8 cellular contexts compared by ENCODE assay signal in genomic region chr5:38551020-38552017, GRCh38. TPM values are rescaled to one million over a fixed set of nuclear protein-coding genes. Genes with fewer than 3 reads are reported as not detected.
DNase-seq lines count a peak whose midpoint lies in the region; ATAC-seq and TF ChIP-seq lines count a peak whose summit lies in the region.

No MANE protein-coding gene starts in this region.

- no peak overlapping the region for H3K14ac ChIP-seq in IMR-90 (replicated peaks; ENCODE audit: low read depth, low read length)

- CTCF ChIA-PET in IMR-90 (lab: Yijun Ruan, JAX): interaction anchor here (0.6 to 1.7 kb wide), 11 partner anchors 14 to 263 kb away, joined by 3 to 18 read pairs (median 3); no protein-coding TSS in a partner anchor

- H3K4me3 ChIP-seq in IMR-90 (ENCODE audit: insufficient read depth, low read depth, low read length) (no peak overlapping the region), SK-N-MC (peak overlapping the region; percentile 24; the same call in 1 of the 2 replicates), stomach (peak overlapping the region in 1 of 4 donors; percentile 28)

- H2BK15ac ChIP-seq in IMR-90 (ENCODE audit: low read depth, low read length): 0 out of 3 replicates have a peak overlapping the region, but pooled peaks have one; percentile 22

- H4K5ac ChIP-seq in IMR-90 (ENCODE audit: low read depth, low read length): no peak overlapping the region

- peaks cover 7% of the 10 kb centered on the region for H4K20me1 ChIP-seq in IMR-90 (ENCODE audit: insufficient read depth, low read length)

- no peaks in the 10 kb centered on the region for H3K36me3 ChIP-seq in IMR-90 (ENCODE audit: control insufficient read depth, insufficient read depth, low read length)
- H3K36me3 ChIP-seq in SK-N-MC (ENCODE audit: insufficient read depth, low read length): no peaks in the 10 kb centered on the region
- H3K36me3 ChIP-seq in stomach: no peaks in the 10 kb centered on the region

- no peak for TF ChIP-seq EP300 in stomach (IDR thresholded peaks at IDR 0.05)

- peaks cover 4% of the 10 kb centered on the region; the same call in 1 of the 2 replicates for H3K9me1 ChIP-seq in IMR-90 (ENCODE audit: insufficient read depth, low read length)

- H3K9ac ChIP-seq in IMR-90 (ENCODE audit: low read depth, low read length): no peak overlapping the region
- H3K9ac ChIP-seq in SK-N-MC (ENCODE audit: insufficient read length): no peak overlapping the region

- 70% methylated on average over 5 of the region's 10 CpGs; no CpG with 5 or more reads in 1 of the 2 experiments for WGBS in IMR-90 (ENCODE audit: extremely low coverage in 2 of 2, insufficient read length in 1 of 2), 2 experiments
- 59 to 66% (median 62%) methylated on average over 10 of the region's 10 CpGs for WGBS in stomach, 5 donors

- H2AFZ ChIP-seq in IMR-90 (replicated peaks; ENCODE audit: low read length, poor library complexity): no peak overlapping the region

- no peak overlapping the region for H3K4ac ChIP-seq in IMR-90 (ENCODE audit: low read depth, low read length)

- 0 out of 2 replicates have a peak, but pooled peaks have one; percentile 25 for ATAC-seq in IMR-90 (ENCODE audit: low read depth)

- peak overlapping the region; percentile 30 for H2BK120ac ChIP-seq in IMR-90 (ENCODE audit: low read depth, low read length)

- H3K9me3 ChIP-seq in IMR-90 (ENCODE audit: control insufficient read depth, insufficient read depth, low read length): no peaks in the 10 kb centered on the region
- H3K9me3 ChIP-seq in SK-N-MC (ENCODE audit: low read depth, low read length): no peaks in the 10 kb centered on the region
- no peaks in the 10 kb centered on the region for H3K9me3 ChIP-seq in stomach

- H3K27me3 ChIP-seq in IMR-90 (ENCODE audit: control insufficient read depth, insufficient read depth, low read length) (no peaks in the 10 kb centered on the region), stomach (peaks cover 0 to 6% (median 3%) of the 10 kb centered on the region in 3 donors)

- peak overlapping the region; percentile 0; the same call in 1 of the 2 replicates for H2AK5ac ChIP-seq in IMR-90 (ENCODE audit: low read depth, low read length)

- in situ Hi-C loops in IMR-90 (cut with MboI; ENCODE audit: low sequenced_read_pairs): no loop called here

- peak; percentile 11 for DNase-seq in stimulated activated CD4-positive, alpha-beta T cell treated with anti-CD3 and anti-CD28 coated beads, Interleukin-15, amount 100 ng/mL, for 24 hours
- DNase-seq in stimulated activated CD4-positive, alpha-beta T cell treated with anti-CD3 and anti-CD28 coated beads, Interleukin-4, amount 100 ng/mL, for 24 hours: no peak
- DNase-seq in IMR-90 (peak; percentile 73), SK-N-MC (ENCODE audit: low read depth, low spot score) (no peak), glomerular visceral epithelial cell (ENCODE audit: extremely low spot score) (peak; percentile 56), stomach (no peak)
- no peak for DNase-seq in effector CD8-positive, alpha-beta T cell (lab: John Stamatoyannopoulos, UW)
- no peak for DNase-seq in stimulated activated CD8-positive, alpha-beta memory T cell treated with anti-CD3 and anti-CD28 coated beads, Interleukin-4, amount 100 ng/mL, for 48 hours

- dilution Hi-C loops in IMR-90 (cut with HindIII; ENCODE audit: low sequenced_read_pairs, unreplicated experiment): no loop called here

- peak; percentile 69 for TF ChIP-seq RAD21 in IMR-90 (IDR thresholded peaks at IDR 0.05; ENCODE audit: low read length)

- no peak overlapping the region for H3K4me2 ChIP-seq in IMR-90 (ENCODE audit: low read depth, low read length)

- H4K8ac ChIP-seq in IMR-90 (ENCODE audit: low read depth in 2 of 2, low read length in 2 of 2): no peak overlapping the region

- H3K27ac ChIP-seq in IMR-90 (ENCODE audit: insufficient read depth, low read length) (no peak overlapping the region), SK-N-MC (peak overlapping the region; percentile 62), stomach (peak overlapping the region in 3 of 5 donors; percentile 13 to 30 (median 27))

- intact Hi-C loops in IMR-90 (cut with micrococcal nuclease): loop anchor here (1.0 to 10.0 kb wide), 7 partner anchors 84 to 373 kb away; no protein-coding TSS in a partner anchor
- intact Hi-C loops in stomach (cut with DNase I; ENCODE audit: low total_unique reads): no loop called here

- POLR2A ChIA-PET in IMR-90 (lab: Charles Lee; ENCODE audit: unreplicated experiment): interaction anchor here (0.5 kb wide), 1 partner anchor 275 kb away, joined by 8 read pairs; no protein-coding TSS in a partner anchor

- H3K79me1 ChIP-seq in IMR-90 (ENCODE audit: low read depth in 1 of 2, low read length in 2 of 2): peaks cover 14 to 38% of the 10 kb centered on the region in 2 experiments

- no peak overlapping the region for H3K23ac ChIP-seq in IMR-90 (ENCODE audit: low read depth, low read length)

- no TSS peak for BruUV-seq in IMR-90 (replicated peaks; lab: Mats Ljungman, UMichigan)

- H3K4me1 ChIP-seq in IMR-90 (ENCODE audit: control insufficient read depth, insufficient read depth, low read length) (peaks cover 13% of the 10 kb centered on the region), stomach (peaks cover 14 to 81% (median 50%) of the 10 kb centered on the region in 4 donors)

- H4K91ac ChIP-seq in IMR-90 (ENCODE audit: insufficient read depth, low read depth, low read length): no peak overlapping the region

- peak; percentile 71 for TF ChIP-seq CTCF in IMR-90 (conservative IDR thresholded peaks at IDR 0.05; ENCODE audit: low read depth, low read length)
- peak in 5 of 7 experiments; percentile 28 to 56 (median 43) for TF ChIP-seq CTCF in stomach (IDR thresholded peaks at IDR 0.05)

- no peak overlapping the region for H2BK20ac ChIP-seq in IMR-90 (ENCODE audit: low read depth, low read length)

- H2AK9ac ChIP-seq in IMR-90 (replicated peaks; ENCODE audit: low read depth, low read length, poor library complexity): no peak overlapping the region

- H3K18ac ChIP-seq in IMR-90 (ENCODE audit: low read depth, low read length): no peak overlapping the region

- no peak overlapping the region for H3K56ac ChIP-seq in IMR-90 (ENCODE audit: extremely low read depth, insufficient read depth, low read length)

- H2BK5ac ChIP-seq in IMR-90 (ENCODE audit: low read depth, low read length, poor library complexity, severe bottlenecking): no peak overlapping the region

- TF ChIP-seq POLR2A in IMR-90 (IDR thresholded peaks at IDR 0.05; ENCODE audit: low read depth, low read length): no peak
- TF ChIP-seq POLR2A in stomach (IDR thresholded peaks at IDR 0.05): no peak

TF ChIP-seq in IMR-90, 13 proteins besides CTCF, POLR2A, EP300 and RAD21:
- no peak for TF ChIP-seq MAZ (IDR thresholded peaks at IDR 0.05; ENCODE audit: borderline replicate concordance, low read depth, low read length)
- peak; percentile 75 for TF ChIP-seq SMC3 (IDR thresholded peaks at IDR 0.05; ENCODE audit: low read depth, low read length)

RNA-seq across cellular contexts. Expression of gene LIFR, which starts 5.1 kb away (rescaled TPM):
- total RNA-seq in IMR-90 (2012; rRNA removed) (10.4 and 13.9 TPM in 2 replicates), stomach (100 to 1,000 TPM in 2 of 5 donors, 10 to 100 TPM in 3; 15.2 to 259 (median 86.2) TPM)
- polyA plus RNA-seq in IMR-90 (2012; rRNA removed) (1.6 and 1.9 TPM in 2 replicates), stomach (1 to 10 TPM; 6.2 to 7.7 (median 6.6) TPM)
- polyA plus RNA-seq in IMR-90 (2012; cell fraction: cytosol; rRNA removed): 0.35 and 0.54 TPM in 2 replicates
- 0.50 and 4.3 TPM in 2 replicates for polyA plus RNA-seq in IMR-90 (2012; cell fraction: nucleus; rRNA removed; ENCODE audit: low replicate concordance)

Comparison
In these comparisons a context has a peak if more than half of its experiments do, and no peak if none do; other contexts are left out.
1. DNase-seq: peak in stimulated activated CD4-positive, alpha-beta T cell treated with anti-CD3 and anti-CD28 coated beads, Interleukin-15, amount 100 ng/mL, for 24 hours (single experiment), IMR-90 (single experiment) and glomerular visceral epithelial cell (single experiment); none in stimulated activated CD4-positive, alpha-beta T cell treated with anti-CD3 and anti-CD28 coated beads, Interleukin-4, amount 100 ng/mL, for 24 hours (single experiment), SK-N-MC (single experiment), stomach (single experiment), effector CD8-positive, alpha-beta T cell (single experiment) and stimulated activated CD8-positive, alpha-beta memory T cell treated with anti-CD3 and anti-CD28 coated beads, Interleukin-4, amount 100 ng/mL, for 48 hours (single experiment).